In genomic region chr5:181223041-181223728, GRCh38 we compare ENCODE assay signal across 8 cellular contexts. TPM values are rescaled to one million over a fixed set of nuclear protein-coding genes. Genes with fewer than 3 reads are reported as not detected.
DNase-seq lines count a peak whose midpoint lies in the region; ATAC-seq and TF ChIP-seq lines count a peak whose summit lies in the region.

Gene TRIM41, plus strand, starts transcription at chr5:181223281. Its CDS starts 719 bp downstream, at chr5:181224000.

- peak within 1 kb of the TSS; percentile 87 for H3K4me3 Mint-ChIP-seq in activated CD4-positive, alpha-beta T cell treated with anti-CD3 and anti-CD28 coated beads for 36 hours

- CTCF ChIA-PET in activated CD4-positive, alpha-beta T cell treated with anti-CD3 and anti-CD28 coated beads for 36 hours (lab: Charles Lee), result interaction anchor here (0.6 to 2.6 kb wide), 6 partner anchors 16 to 39 kb away, joined by 3 to 10 read pairs (median 5); partner anchors contain the start of gene RACK1

- H3K27me3 ChIP-seq in ACC112 (ENCODE audit: insufficient read depth, low read length) (no peaks in the 10 kb centered on the region), dorsolateral prefrontal cortex (no peaks in the 10 kb centered on the region)

- H3K27ac ChIP-seq in ACC112 (ENCODE audit: low read depth, low read length), result peak within 1 kb of the TSS; percentile 92
- H3K27ac ChIP-seq in dorsolateral prefrontal cortex, result peak within 1 kb of the TSS; percentile 78 to 100 (median 98)

- H3K27me3 Mint-ChIP-seq in activated CD4-positive, alpha-beta T cell treated with anti-CD3 and anti-CD28 coated beads for 36 hours, result no peaks in the 10 kb centered on the region

- peak; percentile 82 for DNase-seq in GM19238 (ENCODE audit: insufficient read length, low spot score)
- peak; percentile 98 for DNase-seq in activated CD4-positive, alpha-beta T cell treated with anti-CD3 and anti-CD28 coated beads for 36 hours
- DNase-seq in dorsolateral prefrontal cortex, result peak; percentile 96 to 99 (median 98)
- peak; percentile 97 to 99 for DNase-seq in lung microvascular endothelial cell (ENCODE audit: low read depth in 2 of 2)
- peak; percentile 98 for DNase-seq in stimulated activated CD8-positive, alpha-beta memory T cell treated with anti-CD3 and anti-CD28 coated beads, Interleukin-12 subunit alpha, Interleukin-12 subunit beta, amount 100 ng/mL, for 24 hours (ENCODE audit: extremely low read depth)
- no peak for DNase-seq in NCI-H345 (lab: John Stamatoyannopoulos, UW)

- peaks cover 23% of the 10 kb centered on the region for H3K79me2 ChIP-seq in ACC112 (ENCODE audit: control insufficient read depth, insufficient read depth, low read length, unreplicated experiment)

- H3K4me3 ChIP-seq in ACC112 (ENCODE audit: low read depth, low read length) (peak within 1 kb of the TSS; percentile 85), dorsolateral prefrontal cortex (peak within 1 kb of the TSS; percentile 59 to 99 (median 88))

- no peaks in the 10 kb centered on the region for H3K36me3 ChIP-seq in ACC112 (ENCODE audit: insufficient read depth, low read length)

- peak in 14 of 56 donors; percentile 8 to 37 (median 18) for TF ChIP-seq CTCF in dorsolateral prefrontal cortex (IDR thresholded peaks at IDR 0.05 in 54 of 56, conservative IDR thresholded peaks at IDR 0.05 in 2 of 56; ENCODE audit: low read depth in 1 of 56, partially characterized antibody in 56 of 56)

- H3K36me3 Mint-ChIP-seq in activated CD4-positive, alpha-beta T cell treated with anti-CD3 and anti-CD28 coated beads for 36 hours (ENCODE audit: low read depth), result peaks cover 11% of the 10 kb centered on the region

- ATAC-seq in HG03457 (IDR thresholded peaks at IDR 0.05; ENCODE audit: unreplicated experiment), result peak; percentile 43
- ATAC-seq in activated CD4-positive, alpha-beta T cell treated with anti-CD3 and anti-CD28 coated beads for 36 hours, result peak; percentile 64

- peaks cover 56% of the 10 kb centered on the region for H3K4me1 Mint-ChIP-seq in activated CD4-positive, alpha-beta T cell treated with anti-CD3 and anti-CD28 coated beads for 36 hours

- peaks cover 15% of the 10 kb centered on the region for H3K4me1 ChIP-seq in ACC112 (ENCODE audit: control insufficient read depth, insufficient read depth, low read length, unreplicated experiment)

- H3K27ac Mint-ChIP-seq in activated CD4-positive, alpha-beta T cell treated with anti-CD3 and anti-CD28 coated beads for 36 hours, result peak within 1 kb of the TSS; percentile 95

- H3K9me3 Mint-ChIP-seq in activated CD4-positive, alpha-beta T cell treated with anti-CD3 and anti-CD28 coated beads for 36 hours (ENCODE audit: low read depth), result no peaks in the 10 kb centered on the region

- H2AFZ ChIP-seq in ACC112 (ENCODE audit: low read length, unreplicated experiment), result peak within 1 kb of the TSS; percentile 50

- POLR2A ChIA-PET in activated CD4-positive, alpha-beta T cell treated with anti-CD3 and anti-CD28 coated beads for 36 hours (lab: Charles Lee), result interaction anchor here (0.6 to 2.6 kb wide), 6 partner anchors 16 to 38 kb away, joined by 3 to 13 read pairs (median 8); partner anchors contain the start of genes RACK1 and TRIM52

- intact Hi-C loops in activated CD4-positive, alpha-beta T cell treated with anti-CD3 and anti-CD28 coated beads for 36 hours (cut with DNase I, micrococcal nuclease), result loop anchor here (1.0 kb wide), 6 partner anchors 20 to 413 kb away; partner anchors contain the start of genes TRIM52 (in 2 of the 2), RACK1 (in 1 of the 2) and ZFP62 (in 1 of the 2)
- intact Hi-C loops in dorsolateral prefrontal cortex (cut with DNase I), result loop anchor here (1.0 to 5.0 kb wide), 5 partner anchors 16 to 62 kb away; partner anchors contain the start of genes RACK1 (in 2 of the 2) and TRIM52 (in 2 of the 2)

RNA-seq across cellular contexts. Expression of gene TRIM41, which starts in this region (rescaled TPM):
- total RNA-seq in activated CD4-positive, alpha-beta T cell treated with anti-CD3 and anti-CD28 coated beads for 36 hours, result 10 to 100 TPM; 27.0 to 30.7 TPM
- total RNA-seq in dorsolateral prefrontal cortex (100 to 1,000 TPM in 1 of 120 experiments, 10 to 100 TPM in 119; 33.1 to 102 (median 48.0) TPM), lung microvascular endothelial cell (6.1 and 10.3 TPM in 2 replicates)
